In genomic region chr1:209072481-209072880, GRCh38 we compare ENCODE assay signal across 13 cellular contexts.
"Had no signal": no experiment of that assay in that cellular context is flagged by ENCODE, and none has a peak within 500 bp of the region (broad histone marks: within the 10 kb centered on the region; RNA-seq: fewer than 3 reads in every experiment).

No MANE protein-coding gene starts in this region.

- H3K9me3 ChIP-seq: ovary, right atrium auricular region, thyroid gland had no signal

- H3K27me3 ChIP-seq: brain microvascular endothelial cell, dorsolateral prefrontal cortex, ovary, right atrium auricular region, thyroid gland had no signal

- DNase-seq: activated CD4-positive, alpha-beta T cell treated with anti-CD3 and anti-CD28 coated beads for 48 hours; activated CD8-positive, alpha-beta T cell treated with anti-CD3 and anti-CD28 coated beads, Interleukin-2, amount 10 ng/mL, durations not matched to agents 7 days and 5 days; activated naive CD4-positive, alpha-beta T cell treated with anti-CD3 and anti-CD28 coated beads for 36 hours; brain microvascular endothelial cell; dorsolateral prefrontal cortex; glutamatergic neuron; ovary; T-helper 1 cell; thyroid gland had no signal

- H3K36me3 ChIP-seq: brain microvascular endothelial cell, ovary, right atrium auricular region, thyroid gland had no signal

- H3K27ac ChIP-seq: brain microvascular endothelial cell, dorsolateral prefrontal cortex, ovary, right atrium auricular region, thyroid gland had no signal

- H3K4me3 ChIP-seq: dorsolateral prefrontal cortex, ovary, right atrium auricular region, thyroid gland had no signal

- ATAC-seq: activated CD8-positive, alpha-beta T cell treated with anti-CD3 and anti-CD28 coated beads, Interleukin-2, amount 10 ng/mL, durations not matched to agents 7 days and 5 days; stimulated activated effector memory CD8-positive, alpha-beta T cell treated with anti-CD3 and anti-CD28 coated beads, Interleukin-12 subunit alpha, Interleukin-12 subunit beta, amount 100 ng/mL, for 72 hours had no signal

- FAIRE-seq: islet of Langerhans, urothelium cell line had no signal

- H3K4me1 ChIP-seq: right atrium auricular region, thyroid gland had no signal
